In the genomic region with DNA sequence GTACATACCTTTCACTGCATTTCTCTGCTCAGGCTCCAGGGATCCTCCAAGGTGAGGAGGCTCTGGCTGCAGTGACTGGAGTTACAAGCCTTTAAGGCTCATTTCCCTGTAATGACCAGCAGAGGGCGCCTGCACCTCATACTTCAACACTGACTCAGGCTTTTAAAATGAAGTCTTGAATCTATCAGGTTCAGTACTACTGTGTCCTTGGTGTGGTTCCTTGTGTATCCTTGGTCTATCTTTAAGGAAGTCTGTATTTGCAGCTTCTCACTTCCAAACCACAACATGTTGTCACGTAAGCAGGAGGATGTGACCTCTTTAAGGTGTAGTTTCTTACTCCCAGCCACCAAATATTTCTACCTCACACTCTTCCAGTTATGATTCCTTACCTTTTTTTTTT, we compare ENCODE assay signal across 8 cellular contexts. TPM values are rescaled to one million over a fixed set of nuclear protein-coding genes. Genes with fewer than 3 reads are reported as not detected.
DNase-seq lines count a peak whose midpoint lies in the region; ATAC-seq, FAIRE-seq and TF ChIP-seq lines count a peak whose summit lies in the region.

No MANE protein-coding gene starts in this region.

- no peak overlapping the region for H3K4me2 ChIP-seq in endothelial cell of umbilical vein (ENCODE audit: insufficient read depth, low read length)

- no TSS peak for BruUV-seq in endothelial cell of umbilical vein (replicated peaks; lab: Mats Ljungman, UMichigan)

- no peaks in the 10 kb centered on the region for H3K27me3 ChIP-seq in endothelial cell of umbilical vein (ENCODE audit: control insufficient read depth in 2 of 2, insufficient read depth in 2 of 2, low read length in 2 of 2)

- no peaks in the 10 kb centered on the region for H3K9me3 ChIP-seq in endothelial cell of umbilical vein (replicated peaks; ENCODE audit: control insufficient read depth, insufficient read depth, low read length)

- peak; percentile 95 for FAIRE-seq in endothelial cell of umbilical vein (lab: Jason Lieb, UNC)

- H3K9ac ChIP-seq in endothelial cell of umbilical vein (replicated peaks; ENCODE audit: extremely low read depth, insufficient read depth, low read length), result no peak overlapping the region

- peaks cover 33% of the 10 kb centered on the region for H3K36me3 Mint-ChIP-seq in activated CD8-positive, alpha-beta memory T cell treated with anti-CD3 and anti-CD28 coated beads, Interleukin-2, amount 10 ng/mL, durations not matched to agents 7 days and 5 days

- peak; percentile 92 for ATAC-seq in GM21447 (IDR thresholded peaks at IDR 0.05; ENCODE audit: unreplicated experiment)
- peak; percentile 89 for ATAC-seq in activated CD8-positive, alpha-beta memory T cell treated with anti-CD3 and anti-CD28 coated beads, Interleukin-2, amount 10 ng/mL, durations not matched to agents 7 days and 5 days

- peak overlapping the region; percentile 18 for H3K27ac ChIP-seq in endothelial cell of umbilical vein (ENCODE audit: insufficient read depth, low read depth, low read length)

- peaks cover 6% of the 10 kb centered on the region for H3K4me1 ChIP-seq in endothelial cell of umbilical vein (ENCODE audit: control insufficient read depth, extremely low read depth, insufficient read depth, low read length)

- intact Hi-C loops in endothelial cell of umbilical vein (cut with micrococcal nuclease), result loop anchor here (1.0 kb wide), 7 partner anchors 30 to 326 kb away; no protein-coding TSS in a partner anchor

- H3K9me1 ChIP-seq in endothelial cell of umbilical vein (replicated peaks; ENCODE audit: control insufficient read depth, extremely low read depth, insufficient read depth, low read length), result no peaks in the 10 kb centered on the region

- H4K20me1 ChIP-seq in endothelial cell of umbilical vein (replicated peaks; ENCODE audit: control insufficient read depth, extremely low read depth, insufficient read depth, low read length), result no peaks in the 10 kb centered on the region

- H3K27ac Mint-ChIP-seq in activated CD8-positive, alpha-beta memory T cell treated with anti-CD3 and anti-CD28 coated beads, Interleukin-2, amount 10 ng/mL, durations not matched to agents 7 days and 5 days, result no peak overlapping the region

- no peaks in the 10 kb centered on the region for H3K79me2 ChIP-seq in endothelial cell of umbilical vein (ENCODE audit: control insufficient read depth, insufficient read depth, low read length)

- H3K9me3 Mint-ChIP-seq in activated CD8-positive, alpha-beta memory T cell treated with anti-CD3 and anti-CD28 coated beads, Interleukin-2, amount 10 ng/mL, durations not matched to agents 7 days and 5 days (ENCODE audit: low read depth), result no peaks in the 10 kb centered on the region

- POLR2A ChIA-PET in endothelial cell of umbilical vein (lab: Charles Lee), result interaction anchor here (1.4 to 1.7 kb wide), 2 partner anchors 143 to 296 kb away, joined by 3 to 6 read pairs; no protein-coding TSS in a partner anchor

- no peak for TF ChIP-seq POLR2A in endothelial cell of umbilical vein (IDR thresholded peaks at IDR 0.05; ENCODE audit: low read depth, low read length)

- no peak overlapping the region for H2AFZ ChIP-seq in endothelial cell of umbilical vein (ENCODE audit: low read depth, low read length)

- peak; percentile 62 for DNase-seq in DMS153 (lab: John Stamatoyannopoulos, UW)
- peak; percentile 90 for DNase-seq in HT1080 (ENCODE audit: low read depth)
- peak; percentile 24 to 65 for DNase-seq in NOMO-1 (lab: John Stamatoyannopoulos, UW; ENCODE audit: unreplicated experiment in 2 of 2)
- DNase-seq in activated CD8-positive, alpha-beta memory T cell treated with anti-CD3 and anti-CD28 coated beads, Interleukin-2, amount 10 ng/mL, durations not matched to agents 7 days and 5 days, result peak; percentile 79
- peak; percentile 83 for DNase-seq in endothelial cell of umbilical vein (ENCODE audit: low read depth, low spot score)
- peak; percentile 86 for DNase-seq in myocyte (ENCODE audit: low read depth)
- peak; percentile 26 to 31 for DNase-seq in stimulated activated CD8-positive, alpha-beta memory T cell treated with anti-CD3 and anti-CD28 coated beads, Interleukin-7, amount 100 ng/mL, for 48 hours (ENCODE audit: extremely low read depth in 1 of 2, low read depth in 1 of 2)

- CTCF ChIA-PET in activated CD8-positive, alpha-beta memory T cell treated with anti-CD3 and anti-CD28 coated beads, Interleukin-2, amount 10 ng/mL, durations not matched to agents 7 days and 5 days (lab: Charles Lee), result interaction anchor here (0.8 to 6.7 kb wide), 24 partner anchors 8 to 326 kb away, joined by 3 to 137 read pairs (median 7); a partner anchor contains a TSS
- CTCF ChIA-PET in endothelial cell of umbilical vein (lab: Charles Lee), result interaction anchor here (0.6 to 12.6 kb wide), 45 partner anchors 11 to 394 kb away, joined by 3 to 424 read pairs (median 5); a partner anchor contains a TSS

- TF ChIP-seq CTCF in endothelial cell of umbilical vein (IDR thresholded peaks at IDR 0.05; ENCODE audit: extremely low read depth in 1 of 2, insufficient read depth in 1 of 2, low read depth in 1 of 2, low read length in 2 of 2), result peak; percentile 81 to 82

- no peak overlapping the region for H3K4me3 ChIP-seq in endothelial cell of umbilical vein (replicated peaks in 1 of 3; ENCODE audit: insufficient read depth in 1 of 3, low read depth in 1 of 3, low read length in 3 of 3)

- H3K27me3 Mint-ChIP-seq in activated CD8-positive, alpha-beta memory T cell treated with anti-CD3 and anti-CD28 coated beads, Interleukin-2, amount 10 ng/mL, durations not matched to agents 7 days and 5 days, result no peaks in the 10 kb centered on the region

- H3K4me3 Mint-ChIP-seq in activated CD8-positive, alpha-beta memory T cell treated with anti-CD3 and anti-CD28 coated beads, Interleukin-2, amount 10 ng/mL, durations not matched to agents 7 days and 5 days, result no peak overlapping the region

- peaks cover 7% of the 10 kb centered on the region for H3K4me1 Mint-ChIP-seq in activated CD8-positive, alpha-beta memory T cell treated with anti-CD3 and anti-CD28 coated beads, Interleukin-2, amount 10 ng/mL, durations not matched to agents 7 days and 5 days

- H3K36me3 ChIP-seq in endothelial cell of umbilical vein (ENCODE audit: control insufficient read depth in 2 of 2, extremely low read depth in 1 of 2, insufficient read depth in 2 of 2, low read length in 2 of 2), result no peaks in the 10 kb centered on the region

- dilution Hi-C loops in endothelial cell of umbilical vein (cut with MboI; ENCODE audit: extremely low pct_ligation_motif_present, low sequenced_read_pairs), result no loop called here

TF ChIP-seq in endothelial cell of umbilical vein, 7 proteins besides CTCF, POLR2A, EP300 and RAD21:
- TF ChIP-seq JUN (IDR thresholded peaks at IDR 0.05; ENCODE audit: borderline replicate concordance, insufficient read depth, insufficient read length, low read depth) (peak; percentile 14), EZH2 (IDR thresholded peaks at IDR 0.05; ENCODE audit: borderline replicate concordance, low read depth, low read length, severe bottlenecking) (no peak)

RNA-seq across cellular contexts. Expression of a gene that starts 43.1 kb away (rescaled TPM):
- 3.8 and 4.2 TPM in 2 replicates for total RNA-seq in HT1080 (2014; rRNA removed; shearing (Covaris generic))
- 2.3 and 2.6 TPM in 2 replicates for polyA plus RNA-seq in HT1080 (2015; cell fraction: cytosol; rRNA removed)
- polyA plus RNA-seq in HT1080 (2015; cell fraction: nucleus; rRNA removed), result 7.6 and 8.9 TPM in 2 replicates
- total RNA-seq in activated CD8-positive, alpha-beta memory T cell treated with anti-CD3 and anti-CD28 coated beads, Interleukin-2, amount 10 ng/mL, durations not matched to agents 7 days and 5 days, result 10 to 100 TPM; 16.7 to 21.1 TPM
- 2.6 and 3.3 TPM in 2 replicates for total RNA-seq in endothelial cell of umbilical vein
- polyA plus RNA-seq in endothelial cell of umbilical vein, result 0.96 and 1.2 TPM in 2 replicates
- 0.57 and 0.75 TPM in 2 replicates for polyA plus RNA-seq in endothelial cell of umbilical vein (2011; cell fraction: cytosol; rRNA removed)
- polyA plus RNA-seq in endothelial cell of umbilical vein (2011; cell fraction: nucleus; rRNA removed), result 4.9 and 5.2 TPM in 2 replicates
- 2.4 and 3.3 TPM in 2 replicates for polyA plus RNA-seq in endothelial cell of umbilical vein (2012)
- 5.2 and 7.9 TPM in 2 replicates for polyA minus RNA-seq in endothelial cell of umbilical vein
- polyA minus RNA-seq in endothelial cell of umbilical vein (2011; cell fraction: cytosol; rRNA and poly(A)+ RNA removed), result 1.6 TPM
- 6.4 and 7.1 TPM in 2 replicates for polyA minus RNA-seq in endothelial cell of umbilical vein (2011; cell fraction: nucleus; rRNA and poly(A)+ RNA removed)
- total RNA-seq in myocyte, result 1.3 TPM in 2 replicates
- 0.74 TPM for polyA plus RNA-seq in myocyte (2012)

Comparison
In these comparisons a context has a peak if more than half of its experiments do, and no peak if none do; other contexts are left out.
1. DNase-seq: peak in every context shown above with its lines; median percentile 90 in HT1080; 86 in myocyte; 83 in endothelial cell of umbilical vein; 79 in activated CD8-positive, alpha-beta memory T cell treated with anti-CD3 and anti-CD28 coated beads, Interleukin-2, amount 10 ng/mL, durations not matched to agents 7 days and 5 days; 62 in DMS153; 44 in NOMO-1; 28 in stimulated activated CD8-positive, alpha-beta memory T cell treated with anti-CD3 and anti-CD28 coated beads, Interleukin-7, amount 100 ng/mL, for 48 hours.